Comparison of ENCODE assay signal across 1 cellular context in genomic region chr15:32837935-32838334, GRCh38.
TF ChIP-seq lines count a peak whose summit lies in the region.

No MANE protein-coding gene starts in this region.

TF ChIP-seq in HepG2, 621 proteins besides CTCF, POLR2A, EP300 and RAD21 (continued from another document):
- TF ChIP-seq BCLAF1 (IDR thresholded peaks at IDR 0.05) (no peak), RFX5 (IDR thresholded peaks at IDR 0.05; ENCODE audit: low read depth, low read length) (no peak), ZMAT3 (CRISPR knock-in tag; conservative IDR thresholded peaks at IDR 0.05) (no peak), BRCA1 (CRISPR knock-in tag; IDR thresholded peaks at IDR 0.05) (no peak), ZNF251 (CRISPR knock-in tag; IDR thresholded peaks at IDR 0.05) (no peak), TFAP4 (IDR thresholded peaks at IDR 0.05; ENCODE audit: borderline replicate concordance, low read depth) (no peak), HOXA7 (CRISPR knock-in tag; IDR thresholded peaks at IDR 0.05) (no peak), IRX3 (CRISPR knock-in tag; IDR thresholded peaks at IDR 0.05; ENCODE audit: borderline replicate concordance, low read depth) (no peak), ZNF256 (CRISPR knock-in tag; conservative IDR thresholded peaks at IDR 0.05) (no peak), TEF (CRISPR knock-in tag; IDR thresholded peaks at IDR 0.05) (no peak), JARID2 (CRISPR knock-in tag; IDR thresholded peaks at IDR 0.05; ENCODE audit: insufficient replicate concordance) (no peak)
